8 cellular contexts compared by ENCODE assay signal in the genomic region with DNA sequence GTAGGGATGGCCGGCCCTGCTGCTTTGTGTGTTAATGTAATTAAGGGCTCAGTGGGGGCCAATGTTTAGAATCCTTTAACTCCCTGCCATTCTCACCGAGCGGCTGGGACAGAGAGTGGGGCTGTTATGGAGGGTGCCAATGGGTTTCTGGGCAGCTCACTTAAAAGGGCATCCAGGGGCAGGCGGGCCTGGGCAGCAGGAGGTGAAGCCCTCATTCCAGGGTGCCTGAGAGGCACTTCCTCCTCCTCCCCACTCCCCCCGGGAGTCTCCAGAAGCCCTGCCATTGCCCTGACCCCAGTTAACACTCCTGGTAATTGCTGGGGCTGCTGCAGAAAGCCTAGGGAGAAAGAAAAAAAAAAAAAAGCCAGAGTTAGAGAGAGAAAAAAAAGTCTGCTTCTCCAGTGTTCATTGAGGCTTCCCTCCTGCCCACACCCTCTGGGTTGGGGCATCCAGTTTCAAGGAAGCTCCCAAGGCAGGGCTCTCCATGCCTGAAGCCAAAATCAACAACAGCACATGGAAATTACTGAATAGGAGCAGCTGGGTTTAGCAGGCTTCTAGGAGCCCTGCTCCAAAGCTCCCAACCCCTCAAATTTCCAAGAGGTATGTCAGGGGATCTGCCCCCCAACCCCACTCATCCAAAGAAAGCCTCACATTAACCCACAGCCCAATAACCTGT. TPM values are rescaled to one million over a fixed set of nuclear protein-coding genes. Genes with fewer than 3 reads are reported as not detected.
DNase-seq lines count a peak whose midpoint lies in the region; ATAC-seq and FAIRE-seq lines count a peak whose summit lies in the region.

No MANE protein-coding gene starts in this region.

- peak overlapping the region; percentile 52 for H3K27ac ChIP-seq in SJCRH30
- no peak overlapping the region for H3K27ac ChIP-seq in CD4-positive, alpha-beta memory T cell (ENCODE audit: low read depth, low read length)

- H3K9me3 ChIP-seq in SJCRH30 (replicated peaks): no peaks in the 10 kb centered on the region
- H3K9me3 ChIP-seq in CD4-positive, alpha-beta memory T cell (ENCODE audit: control insufficient read depth in 1 of 2, low read length in 2 of 2): no peaks in the 10 kb centered on the region

- peaks cover 42% of the 10 kb centered on the region for H3K4me1 ChIP-seq in SJCRH30
- H3K4me1 ChIP-seq in CD4-positive, alpha-beta memory T cell (ENCODE audit: insufficient read depth, low read length): no peaks in the 10 kb centered on the region

- H3K9me3 Mint-ChIP-seq in stimulated activated memory B cell treated with anti-CD40 and anti-IgM and Interleukin-4, amounts not matched to agents 10 μg/mL and 1 μg/mL and 100 μg/mL, for 72 hours: no peaks in the 10 kb centered on the region
- no peaks in the 10 kb centered on the region for H3K9me3 Mint-ChIP-seq in activated naive CD8-positive, alpha-beta T cell treated with anti-CD3 and anti-CD28 coated beads, Interleukin-2, amount 50 U/mL, for 24 hours
- peaks cover 0 to 1% (median 0%) of the 10 kb centered on the region in 8 donors for H3K9me3 Mint-ChIP-seq in CD4-positive, alpha-beta memory T cell

- H3K27me3 Mint-ChIP-seq in stimulated activated memory B cell treated with anti-CD40 and anti-IgM and Interleukin-4, amounts not matched to agents 10 μg/mL and 1 μg/mL and 100 μg/mL, for 72 hours: peaks cover 91% of the 10 kb centered on the region
- H3K27me3 Mint-ChIP-seq in activated naive CD8-positive, alpha-beta T cell treated with anti-CD3 and anti-CD28 coated beads, Interleukin-2, amount 50 U/mL, for 24 hours: peaks cover 22% of the 10 kb centered on the region
- peaks cover 5 to 11% of the 10 kb centered on the region in 2 donors for H3K27me3 Mint-ChIP-seq in CD4-positive, alpha-beta memory T cell

- H3K27me3 ChIP-seq in SJCRH30: no peaks in the 10 kb centered on the region
- no peaks in the 10 kb centered on the region for H3K27me3 ChIP-seq in CD4-positive, alpha-beta memory T cell (ENCODE audit: insufficient read depth, low read length)

- CTCF ChIA-PET in CD4-positive, alpha-beta memory T cell (lab: Charles Lee; ENCODE audit: partially characterized antibody): interaction anchor here (2.2 kb wide), 1 partner anchor 73 kb away, joined by 8 read pairs; no protein-coding TSS in a partner anchor

- peak; percentile 48 for ATAC-seq in Right ventricle myocardium superior (ENCODE audit: poor library complexity)
- ATAC-seq in stimulated activated memory B cell treated with anti-CD40 and anti-IgM and Interleukin-4, amounts not matched to agents 10 μg/mL and 1 μg/mL and 100 μg/mL, for 72 hours: no peak
- ATAC-seq in activated naive CD8-positive, alpha-beta T cell treated with anti-CD3 and anti-CD28 coated beads, Interleukin-2, amount 50 U/mL, for 24 hours: no peak

- H3K4me3 Mint-ChIP-seq in stimulated activated memory B cell treated with anti-CD40 and anti-IgM and Interleukin-4, amounts not matched to agents 10 μg/mL and 1 μg/mL and 100 μg/mL, for 72 hours: no peak overlapping the region
- no peak overlapping the region for H3K4me3 Mint-ChIP-seq in activated naive CD8-positive, alpha-beta T cell treated with anti-CD3 and anti-CD28 coated beads, Interleukin-2, amount 50 U/mL, for 24 hours
- H3K4me3 Mint-ChIP-seq in CD4-positive, alpha-beta memory T cell: no peak overlapping the region

- intact Hi-C loops in Right ventricle myocardium superior (cut with DNase I): no loop called here
- intact Hi-C loops in CD4-positive, alpha-beta memory T cell (cut with micrococcal nuclease): no loop called here

- DNase-seq in HTR-8/SVneo (ENCODE audit: insufficient read length, low spot score) (peak; percentile 80), SJCRH30 (peak; percentile 84 to 92), Right ventricle myocardium superior (no peak), smooth muscle cell of the brain vasculature (ENCODE audit: low read depth, low spot score) (peak; percentile 85)
- DNase-seq in activated T-cell treated with anti-CD3 and anti-CD28 coated beads, Interleukin-2, amount 50 U/mL, for 1 hour: no peak
- DNase-seq in activated naive CD8-positive, alpha-beta T cell treated with anti-CD3 and anti-CD28 coated beads, Interleukin-2, amount 50 U/mL, for 24 hours: no peak
- DNase-seq in CD4-positive, alpha-beta memory T cell: no peak

- H3K27ac Mint-ChIP-seq in stimulated activated memory B cell treated with anti-CD40 and anti-IgM and Interleukin-4, amounts not matched to agents 10 μg/mL and 1 μg/mL and 100 μg/mL, for 72 hours: no peak overlapping the region
- no peak overlapping the region for H3K27ac Mint-ChIP-seq in activated naive CD8-positive, alpha-beta T cell treated with anti-CD3 and anti-CD28 coated beads, Interleukin-2, amount 50 U/mL, for 24 hours
- no peak overlapping the region for H3K27ac Mint-ChIP-seq in CD4-positive, alpha-beta memory T cell

- peak; percentile 46 for FAIRE-seq in HTR-8/SVneo (lab: Jason Lieb, UNC)

- H3K36me3 Mint-ChIP-seq in stimulated activated memory B cell treated with anti-CD40 and anti-IgM and Interleukin-4, amounts not matched to agents 10 μg/mL and 1 μg/mL and 100 μg/mL, for 72 hours: no peaks in the 10 kb centered on the region
- no peaks in the 10 kb centered on the region for H3K36me3 Mint-ChIP-seq in activated naive CD8-positive, alpha-beta T cell treated with anti-CD3 and anti-CD28 coated beads, Interleukin-2, amount 50 U/mL, for 24 hours (ENCODE audit: low read depth)
- H3K36me3 Mint-ChIP-seq in CD4-positive, alpha-beta memory T cell: no peaks in the 10 kb centered on the region

- H3K4me3 ChIP-seq in SJCRH30: no peak overlapping the region
- no peak overlapping the region for H3K4me3 ChIP-seq in CD4-positive, alpha-beta memory T cell (ENCODE audit: low read length in 2 of 2)

- POLR2A ChIA-PET in CD4-positive, alpha-beta memory T cell (lab: Charles Lee; ENCODE audit: partially characterized antibody): no interaction called here

- H3K4me1 Mint-ChIP-seq in stimulated activated memory B cell treated with anti-CD40 and anti-IgM and Interleukin-4, amounts not matched to agents 10 μg/mL and 1 μg/mL and 100 μg/mL, for 72 hours: peaks cover 6% of the 10 kb centered on the region
- H3K4me1 Mint-ChIP-seq in activated naive CD8-positive, alpha-beta T cell treated with anti-CD3 and anti-CD28 coated beads, Interleukin-2, amount 50 U/mL, for 24 hours: peaks cover 2% of the 10 kb centered on the region
- no peaks in the 10 kb centered on the region for H3K4me1 Mint-ChIP-seq in CD4-positive, alpha-beta memory T cell

- no peaks in the 10 kb centered on the region for H3K36me3 ChIP-seq in SJCRH30
- H3K36me3 ChIP-seq in CD4-positive, alpha-beta memory T cell (ENCODE audit: insufficient read depth, low read length): no peaks in the 10 kb centered on the region

RNA-seq across cellular contexts. Expression of a gene that starts 28.0 kb away (rescaled TPM):
- total RNA-seq in SJCRH30 (2014; rRNA removed; shearing (Covaris generic)): 11.6 and 14.4 TPM in 2 replicates
- 44.6 TPM for total RNA-seq in Right ventricle myocardium superior
- total RNA-seq in CD4-positive, alpha-beta memory T cell: under 1 TPM; 0.61 to 0.90 TPM
- polyA plus RNA-seq in CD4-positive, alpha-beta memory T cell: not detected

Comparison
In these comparisons a context has a peak if more than half of its experiments do, and no peak if none do; other contexts are left out.
1. DNase-seq: peak in HTR-8/SVneo (single experiment), SJCRH30 (2 of 2) and smooth muscle cell of the brain vasculature (single experiment); none in Right ventricle myocardium superior (single experiment), activated T-cell treated with anti-CD3 and anti-CD28 coated beads, Interleukin-2, amount 50 U/mL, for 1 hour (single experiment), activated naive CD8-positive, alpha-beta T cell treated with anti-CD3 and anti-CD28 coated beads, Interleukin-2, amount 50 U/mL, for 24 hours (single experiment) and CD4-positive, alpha-beta memory T cell (0 of 5).